16 cellular contexts compared by ENCODE assay signal in the genomic region with DNA sequence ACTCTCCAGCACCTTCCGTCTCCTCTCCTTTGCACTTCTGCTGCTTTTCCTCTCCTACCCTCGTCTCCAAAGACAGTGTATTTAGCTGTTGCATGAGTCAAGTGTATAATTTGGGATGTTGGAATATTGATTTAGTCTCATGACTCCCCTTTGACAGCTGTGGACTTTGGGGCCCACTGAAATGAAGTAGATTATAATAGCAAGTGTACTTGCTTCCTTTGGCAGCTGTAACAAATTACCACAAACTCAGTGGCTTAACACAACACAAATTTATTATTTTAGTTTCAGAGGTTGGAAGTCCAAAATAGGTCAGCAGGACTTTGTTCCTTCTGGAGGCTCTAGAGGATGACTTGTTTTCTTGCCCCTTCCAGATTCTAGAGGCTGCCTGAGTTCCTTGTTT.
"Had no signal": no experiment of that assay in that cellular context is flagged by ENCODE, and none has a peak within 500 bp of the region (broad histone marks: within the 10 kb centered on the region; RNA-seq: fewer than 3 reads in every experiment).

No MANE protein-coding gene starts in this region.

- H3K4me1 Mint-ChIP-seq: mesothelial cell of epicardium had no signal

- H3K27ac Mint-ChIP-seq: mesothelial cell of epicardium had no signal

- DNase-seq: dermis blood vessel endothelial cell; dorsolateral prefrontal cortex; effector CD4-positive, alpha-beta T cell; effector memory CD4-positive, alpha-beta T cell; foreskin keratinocyte; glutamatergic neuron; head of caudate nucleus; heart right ventricle; hippocampal formation; left cardiac atrium; left lung; left ventricle myocardium superior; lower lobe of right lung; mesenchymal stem cell; mucosa of descending colon had no signal

- H3K4me3 Mint-ChIP-seq: mesothelial cell of epicardium had no signal

- ATAC-seq: foreskin keratinocyte, heart right ventricle, left cardiac atrium, left lung, left ventricle myocardium superior, lower lobe of right lung, mucosa of descending colon had no signal

- H3K36me3 Mint-ChIP-seq: mesothelial cell of epicardium had no signal
